14 cellular contexts compared by ENCODE assay signal in genomic region chrX:9327747-9328145, GRCh38.
DNase-seq lines count a peak whose midpoint lies in the region; ATAC-seq, FAIRE-seq and TF ChIP-seq lines count a peak whose summit lies in the region.
"Had no signal": no experiment of that assay in that cellular context is flagged by ENCODE, and none has a peak within 500 bp of the region (broad histone marks: within the 10 kb centered on the region; RNA-seq: fewer than 3 reads in every experiment).

No MANE protein-coding gene starts in this region.

- H3K79me2 ChIP-seq in fibroblast of lung (ENCODE audit: control insufficient read depth, insufficient read depth, low read length) (no peaks in the 10 kb centered on the region), Karpas-422 (ENCODE audit: low read length) (no peaks in the 10 kb centered on the region)

- no peak for TF ChIP-seq CTCF in fibroblast of lung (conservative IDR thresholded peaks at IDR 0.05 in 1 of 2, IDR thresholded peaks at IDR 0.05 in 1 of 2; ENCODE audit: low read depth in 1 of 2, low read length in 2 of 2)

- no peaks in the 10 kb centered on the region for H3K36me3 ChIP-seq in fibroblast of lung (ENCODE audit: control insufficient read depth, insufficient read depth, low read length)
- no peaks in the 10 kb centered on the region for H3K36me3 ChIP-seq in Karpas-422 (ENCODE audit: insufficient read depth, low read length)
- H3K36me3 ChIP-seq: heart left ventricle, pancreas had no signal

- H3K27me3 ChIP-seq in fibroblast of lung (ENCODE audit: control insufficient read depth, insufficient read depth, low read length) (no peaks in the 10 kb centered on the region), Karpas-422 (ENCODE audit: low read length) (no peaks in the 10 kb centered on the region)

- H3K4me3 ChIP-seq in fibroblast of lung (replicated peaks in 1 of 4; ENCODE audit: control extremely low read depth in 1 of 4, insufficient read depth in 1 of 4, low read depth in 3 of 4, low read length in 4 of 4) (no peak overlapping the region), Karpas-422 (ENCODE audit: low read length) (no peak overlapping the region)
- H3K4me3 ChIP-seq: heart left ventricle, pancreas had no signal

- H3K4me2 ChIP-seq in fibroblast of lung (ENCODE audit: extremely low read depth, insufficient read depth, low read length) (no peak overlapping the region), Karpas-422 (ENCODE audit: low read depth, low read length, poor library complexity, severe bottlenecking) (no peak overlapping the region)

- no peak overlapping the region for H3K27ac ChIP-seq in fibroblast of lung (ENCODE audit: insufficient read depth, low read length)
- no peak overlapping the region for H3K27ac ChIP-seq in Karpas-422 (ENCODE audit: low read length)
- H3K27ac ChIP-seq: heart left ventricle, pancreas had no signal

- ATAC-seq in HG03520 (IDR thresholded peaks at IDR 0.05; ENCODE audit: unreplicated experiment): no peak
- ATAC-seq: heart left ventricle, pancreas had no signal

- H3K9ac ChIP-seq in fibroblast of lung (ENCODE audit: insufficient read depth, low read length) (no peak overlapping the region), Karpas-422 (ENCODE audit: low read length) (no peak overlapping the region)

- H3K4me1 ChIP-seq in fibroblast of lung (ENCODE audit: control insufficient read depth, extremely low read depth, insufficient read depth, low read length): no peaks in the 10 kb centered on the region
- no peaks in the 10 kb centered on the region for H3K4me1 ChIP-seq in Karpas-422 (ENCODE audit: low read length)
- H3K4me1 ChIP-seq: heart left ventricle, pancreas had no signal

- FAIRE-seq in urothelium cell line (lab: Jason Lieb, UNC): no peak
- FAIRE-seq: G401.6, pancreas had no signal

- DNase-seq in GM04504 (ENCODE audit: low read depth) (peak; percentile 53), RPMI7951 (ENCODE audit: low read depth) (peak; percentile 93), fibroblast of lung (ENCODE audit: low read depth in 2 of 2) (peak; percentile 81 to 86), urothelium cell line (ENCODE audit: low spot score) (peak; percentile 36), NCI-H146 (lab: John Stamatoyannopoulos, UW) (no peak), Karpas-422 (no peak)
- DNase-seq: activated naive CD4-positive, alpha-beta T cell treated with anti-CD3 and anti-CD28 coated beads, Interleukin-2, amount 10 ng/mL, durations not matched to agents 7 days and 5 days; endodermal cell; heart left ventricle; MV-4-11; pancreas; SHP77 treated with DMSO at 0.1 percent for 48 hours had no signal

- H3K9me2 ChIP-seq in Karpas-422 (replicated peaks; ENCODE audit: insufficient read depth, low read length): no peaks in the 10 kb centered on the region

- H4K20me1 ChIP-seq in fibroblast of lung (ENCODE audit: control insufficient read depth, extremely low read depth, insufficient read depth, low read length) (no peaks in the 10 kb centered on the region), Karpas-422 (ENCODE audit: insufficient read depth, low read depth, low read length) (no peaks in the 10 kb centered on the region)

- no peak overlapping the region for H2AFZ ChIP-seq in fibroblast of lung (ENCODE audit: low read length)
- no peak overlapping the region for H2AFZ ChIP-seq in Karpas-422 (ENCODE audit: low read length)

- H3K9me3 ChIP-seq in fibroblast of lung (ENCODE audit: control insufficient read depth, insufficient read depth, low read depth, low read length): no peaks in the 10 kb centered on the region
- H3K9me3 ChIP-seq in Karpas-422 (ENCODE audit: low read length): no peaks in the 10 kb centered on the region
- H3K9me3 ChIP-seq: heart left ventricle, pancreas had no signal

Comparison
In these comparisons a context has a peak if more than half of its experiments do, and no peak if none do; other contexts are left out.
1. DNase-seq: peak in GM04504 (single experiment), RPMI7951 (single experiment), fibroblast of lung (2 of 2) and urothelium cell line (single experiment); none in NCI-H146 (single experiment) and Karpas-422 (single experiment).